In the genomic region with DNA sequence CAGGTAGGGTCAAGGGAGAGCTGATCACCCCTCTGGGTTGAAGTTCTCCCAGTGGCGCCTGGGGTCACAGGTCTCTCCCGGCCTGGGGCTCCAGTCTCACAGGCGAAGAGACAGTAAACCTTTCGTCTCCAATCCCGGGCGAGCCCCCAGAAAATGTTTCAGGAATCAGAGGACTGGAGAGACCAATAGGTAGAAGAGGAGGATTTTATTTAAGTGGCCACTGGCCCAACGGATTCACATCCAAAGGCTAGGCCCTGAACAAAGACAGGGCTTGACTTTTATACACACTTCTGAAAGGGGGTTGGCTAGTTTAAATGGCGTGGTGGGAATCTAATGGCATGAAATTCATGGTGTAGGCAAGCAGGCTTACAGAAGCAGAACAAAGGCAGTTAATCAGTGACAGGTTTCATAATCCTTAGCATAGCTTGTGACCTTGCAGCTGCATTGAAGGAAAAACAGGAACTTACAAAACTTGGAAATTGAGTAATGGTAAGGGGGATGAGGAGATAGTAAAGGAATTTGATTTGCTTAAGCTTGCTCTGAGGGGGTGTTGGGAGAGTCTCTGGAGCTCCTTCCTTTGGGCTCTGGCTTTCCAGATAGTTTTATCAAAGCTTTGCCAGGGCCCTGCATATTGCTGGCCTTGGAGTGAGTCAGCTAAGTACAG, we compare ENCODE assay signal across 10 cellular contexts.
DNase-seq lines count a peak whose midpoint lies in the region; ATAC-seq and TF ChIP-seq lines count a peak whose summit lies in the region.
"Had no signal": no experiment of that assay in that cellular context is flagged by ENCODE, and none has a peak within 500 bp of the region (broad histone marks: within the 10 kb centered on the region; RNA-seq: fewer than 3 reads in every experiment).

No MANE protein-coding gene starts in this region.

- no peak for ATAC-seq in T-cell (replicated peaks in 1 of 4)

- peaks cover 12% of the 10 kb centered on the region for H3K4me1 ChIP-seq in adipocyte (ENCODE audit: control insufficient read depth, insufficient read depth, low read length)

- H3K4me3 ChIP-seq in AG09309 (ENCODE audit: control insufficient read depth, low read depth, low read length) (no peak overlapping the region), adipocyte (ENCODE audit: low read length) (peak overlapping the region; percentile 35), kidney epithelial cell (ENCODE audit: low read depth, low read length) (no peak overlapping the region)

- H3K27me3 ChIP-seq in adipocyte (replicated peaks; ENCODE audit: control insufficient read depth, insufficient read depth, low read length) (no peaks in the 10 kb centered on the region), kidney epithelial cell (ENCODE audit: control insufficient read depth, insufficient read depth, low read length) (no peaks in the 10 kb centered on the region)

- H3K36me3 Mint-ChIP-seq in T-cell: peaks cover 89% of the 10 kb centered on the region

- H3K36me3 ChIP-seq in adipocyte (ENCODE audit: control insufficient read depth, insufficient read depth, low read length, severe bottlenecking): peaks cover 64% of the 10 kb centered on the region
- H3K36me3 ChIP-seq in kidney epithelial cell (ENCODE audit: control insufficient read depth, insufficient read depth, low read length): peaks cover 2% of the 10 kb centered on the region

- H3K4me3 Mint-ChIP-seq in T-cell: no peak overlapping the region
- H3K4me3 Mint-ChIP-seq: activated naive CD8-positive, alpha-beta T cell treated with anti-CD3 and anti-CD28 coated beads, Interleukin-2, amount 10 ng/mL, durations not matched to agents 7 days and 5 days had no signal

- no peaks in the 10 kb centered on the region for H3K27me3 Mint-ChIP-seq in T-cell
- H3K27me3 Mint-ChIP-seq: activated naive CD8-positive, alpha-beta T cell treated with anti-CD3 and anti-CD28 coated beads, Interleukin-2, amount 10 ng/mL, durations not matched to agents 7 days and 5 days had no signal

- H3K9me3 Mint-ChIP-seq in T-cell: peaks cover 29 to 47% (median 31%) of the 10 kb centered on the region in 3 donors

- POLR2A ChIA-PET in T-cell (lab: Charles Lee): no interaction called here

- H3K9me3 ChIP-seq in adipocyte (ENCODE audit: control insufficient read depth, low read length): peaks cover 29% of the 10 kb centered on the region

- peak overlapping the region; percentile 54 for H3K9ac ChIP-seq in adipocyte (ENCODE audit: low read length)

- intact Hi-C loops in head of caudate nucleus (cut with DNase I): no loop called here

- no peak for TF ChIP-seq CTCF in AG09309 (IDR thresholded peaks at IDR 0.05; ENCODE audit: control insufficient read depth, insufficient read depth, low read depth, low read length, missing control alignments)
- no peak for TF ChIP-seq CTCF in kidney epithelial cell (IDR thresholded peaks at IDR 0.05; ENCODE audit: insufficient read depth, low read length, poor library complexity, severe bottlenecking)

- no peak overlapping the region for H3K27ac Mint-ChIP-seq in T-cell
- H3K27ac Mint-ChIP-seq: activated naive CD8-positive, alpha-beta T cell treated with anti-CD3 and anti-CD28 coated beads, Interleukin-2, amount 10 ng/mL, durations not matched to agents 7 days and 5 days had no signal

- CTCF ChIA-PET in T-cell (lab: Charles Lee): no interaction called here

- no peaks in the 10 kb centered on the region for H3K4me1 Mint-ChIP-seq in T-cell
- H3K4me1 Mint-ChIP-seq: activated naive CD8-positive, alpha-beta T cell treated with anti-CD3 and anti-CD28 coated beads, Interleukin-2, amount 10 ng/mL, durations not matched to agents 7 days and 5 days had no signal

- DNase-seq in AG09309 (ENCODE audit: low read depth) (peak; percentile 41), HT-29 (ENCODE audit: low spot score) (peak; percentile 17), adipocyte (ENCODE audit: low read depth) (peak; percentile 12), kidney epithelial cell (ENCODE audit: low read depth) (peak; percentile 42), head of caudate nucleus (no peak), T-cell (no peak), T-helper 9 cell (no peak)
- DNase-seq in activated CD4-positive, alpha-beta T cell treated with anti-CD3 and anti-CD28 coated beads for 48 hours: no peak
- DNase-seq: activated naive CD8-positive, alpha-beta T cell treated with anti-CD3 and anti-CD28 coated beads, Interleukin-2, amount 10 ng/mL, durations not matched to agents 7 days and 5 days; NCI-H2081 had no signal

Comparison
In these comparisons a context has a peak if more than half of its experiments do, and no peak if none do; other contexts are left out.
1. DNase-seq: peak in AG09309 (single experiment), HT-29 (single experiment), adipocyte (single experiment) and kidney epithelial cell (single experiment); none in activated CD4-positive, alpha-beta T cell treated with anti-CD3 and anti-CD28 coated beads for 48 hours (single experiment), head of caudate nucleus (0 of 42), T-cell (0 of 34) and T-helper 9 cell (single experiment).